In genomic region chr17:35745246-35745645, GRCh38 we compare ENCODE assay signal across 1 cellular context.
TF ChIP-seq lines count a peak whose summit lies in the region.

No MANE protein-coding gene starts in this region.

TF ChIP-seq in SK-N-SH, 30 proteins besides CTCF, POLR2A, EP300 and RAD21 (continued from another document):
- TF ChIP-seq FOXJ3 (CRISPR knock-in tag; IDR thresholded peaks at IDR 0.05), result no peak
- no peak for TF ChIP-seq IRF3 (IDR thresholded peaks at IDR 0.05; ENCODE audit: low read depth, low read length)
- TF ChIP-seq RXRA (IDR thresholded peaks at IDR 0.05; ENCODE audit: borderline replicate concordance, low read depth), result no peak
- no peak for TF ChIP-seq TEAD4 (IDR thresholded peaks at IDR 0.05; ENCODE audit: borderline replicate concordance, insufficient read depth)
- no peak for TF ChIP-seq MEF2A (IDR thresholded peaks at IDR 0.05; ENCODE audit: borderline replicate concordance, low read depth)
- TF ChIP-seq RCOR1 (IDR thresholded peaks at IDR 0.05; ENCODE audit: low read length), result no peak
- no peak for TF ChIP-seq POLR2AphosphoS5 (IDR thresholded peaks at IDR 0.05; ENCODE audit: low read depth, low read length)
- no peak for TF ChIP-seq TCF12 (IDR thresholded peaks at IDR 0.05)
- TF ChIP-seq ELF1 (IDR thresholded peaks at IDR 0.05), result no peak
- TF ChIP-seq YY1 (IDR thresholded peaks at IDR 0.05; ENCODE audit: low read depth), result no peak
